ENCODE assay signal across 1 cellular context in genomic region chr6:149484733-149485700, GRCh38.
TF ChIP-seq lines count a peak whose summit lies in the region.

Gene ZC3H12D (minus strand): TSS chr6:149485014. CDS start chr6:149474543, 10,471 bp downstream.

TF ChIP-seq in HepG2, 621 proteins besides CTCF, POLR2A, EP300 and RAD21 (continued from another document and continues in another):
- TF ChIP-seq PBX3 (CRISPR knock-in tag; IDR thresholded peaks at IDR 0.05; ENCODE audit: borderline replicate concordance) (no peak), NFE2 (CRISPR knock-in tag; IDR thresholded peaks at IDR 0.05) (no peak; the same call in 1 of the 2 replicates), NFKB2 (CRISPR knock-in tag; IDR thresholded peaks at IDR 0.05; ENCODE audit: borderline replicate concordance) (peak; percentile 66; the same call in 1 of the 2 replicates), MTERF4 (CRISPR knock-in tag; IDR thresholded peaks at IDR 0.05) (no peak), RFXANK (CRISPR knock-in tag; IDR thresholded peaks at IDR 0.05) (peak; percentile 47; the same call in 1 of the 2 replicates), ZMAT5 (CRISPR knock-in tag; IDR thresholded peaks at IDR 0.05; ENCODE audit: borderline replicate concordance, low read depth) (no peak), SMARCE1 (IDR thresholded peaks at IDR 0.05; ENCODE audit: borderline replicate concordance) (no peak), ZNF781 (CRISPR knock-in tag; IDR thresholded peaks at IDR 0.05; ENCODE audit: borderline replicate concordance, not compliant biosample characterization) (peak; percentile 60), TCF7 (IDR thresholded peaks at IDR 0.05; ENCODE audit: low read depth) (no peak), ZNF770 (CRISPR knock-in tag; IDR thresholded peaks at IDR 0.05) (peak; percentile 77), ZNF329 (CRISPR knock-in tag; IDR thresholded peaks at IDR 0.05; ENCODE audit: low read depth) (0 out of 2 replicates have a peak, but pooled peaks have one; percentile 21), ZNF264 (CRISPR knock-in tag; IDR thresholded peaks at IDR 0.05) (0 out of 2 replicates have a peak, but pooled peaks have one; percentile 27), ZNF605 (CRISPR knock-in tag; IDR thresholded peaks at IDR 0.05) (peak; percentile 67), ZNF550 (CRISPR knock-in tag; IDR thresholded peaks at IDR 0.05; ENCODE audit: borderline replicate concordance) (no peak), SRF (IDR thresholded peaks at IDR 0.05; ENCODE audit: low read depth, low read length) (no peak), SMAD9 (CRISPR knock-in tag; IDR thresholded peaks at IDR 0.05) (0 out of 2 replicates have a peak, but pooled peaks have one; percentile 74), NR2F1 (CRISPR knock-in tag; IDR thresholded peaks at IDR 0.05) (no peak), MXD1 (CRISPR knock-in tag; IDR thresholded peaks at IDR 0.05) (no peak; the same call in 1 of the 2 replicates), ZBTB1 (CRISPR knock-in tag; IDR thresholded peaks at IDR 0.05; ENCODE audit: borderline replicate concordance) (0 out of 2 replicates have a peak, but pooled peaks have one; percentile 48), ZBTB44 (CRISPR knock-in tag; IDR thresholded peaks at IDR 0.05) (no peak), ZNF224 (CRISPR knock-in tag; IDR thresholded peaks at IDR 0.05) (no peak; the same call in 1 of the 2 replicates), SNRNP70 (IDR thresholded peaks at IDR 0.05; ENCODE audit: low read depth, low read length) (no peak), ZBTB7A (CRISPR knock-in tag; IDR thresholded peaks at IDR 0.05) (0 out of 2 replicates have a peak, but pooled peaks have one; percentile 44), ZBTB46 (CRISPR knock-in tag; IDR thresholded peaks at IDR 0.05; ENCODE audit: borderline replicate concordance) (no peak), ZNF589 (CRISPR knock-in tag; conservative IDR thresholded peaks at IDR 0.05) (no peak), KMT2A (CRISPR knock-in tag; IDR thresholded peaks at IDR 0.05) (peak; percentile 61; the same call in 1 of the 2 replicates), NCOR1 (IDR thresholded peaks at IDR 0.05; ENCODE audit: borderline replicate concordance, low read length) (peak; percentile 90; the same call in 1 of the 2 replicates), EED (CRISPR knock-in tag; IDR thresholded peaks at IDR 0.05) (no peak; the same call in 1 of the 2 replicates), FOXK1 (CRISPR knock-in tag; IDR thresholded peaks at IDR 0.05; ENCODE audit: borderline replicate concordance, low read depth) (peak; percentile 52; the same call in 1 of the 2 replicates), ZNF235 (CRISPR knock-in tag; IDR thresholded peaks at IDR 0.05; ENCODE audit: borderline replicate concordance) (peak; percentile 91; the same call in 1 of the 2 replicates), ZFP37 (CRISPR knock-in tag; IDR thresholded peaks at IDR 0.05; ENCODE audit: borderline replicate concordance) (no peak), ZNF740 (CRISPR knock-in tag; IDR thresholded peaks at IDR 0.05) (no peak), MAFK (conservative IDR thresholded peaks at IDR 0.05 in 1 of 2, IDR thresholded peaks at IDR 0.05 in 1 of 2; ENCODE audit: low read length in 2 of 2) (no peak), ZNF543 (CRISPR knock-in tag; IDR thresholded peaks at IDR 0.05) (0 out of 2 replicates have a peak, but pooled peaks have one; percentile 80), GZF1 (CRISPR knock-in tag; IDR thresholded peaks at IDR 0.05) (0 out of 2 replicates have a peak, but pooled peaks have one; percentile 22), JUND (CRISPR knock-in tag; IDR thresholded peaks at IDR 0.05) (peak; percentile 97), ARID4A (CRISPR knock-in tag; IDR thresholded peaks at IDR 0.05; ENCODE audit: borderline replicate concordance) (peak; percentile 68), SP5 (CRISPR knock-in tag; IDR thresholded peaks at IDR 0.05; ENCODE audit: borderline replicate concordance, low read depth) (peak; percentile 43; the same call in 1 of the 2 replicates), ZNF382 (CRISPR knock-in tag; IDR thresholded peaks at IDR 0.05; ENCODE audit: borderline replicate concordance) (no peak), ZSCAN31 (CRISPR knock-in tag; IDR thresholded peaks at IDR 0.05; ENCODE audit: low read depth) (peak; percentile 16; the same call in 1 of the 2 replicates), HNRNPL (IDR thresholded peaks at IDR 0.05; ENCODE audit: low read depth, low read length) (peak; percentile 96), BRD4 (CRISPR knock-in tag; IDR thresholded peaks at IDR 0.05) (no peak), AHDC1 (CRISPR knock-in tag; IDR thresholded peaks at IDR 0.05; ENCODE audit: borderline replicate concordance) (peak; percentile 7; the same call in 1 of the 2 replicates)
